ENCODE assay signal across 7 cellular contexts in the genomic region with DNA sequence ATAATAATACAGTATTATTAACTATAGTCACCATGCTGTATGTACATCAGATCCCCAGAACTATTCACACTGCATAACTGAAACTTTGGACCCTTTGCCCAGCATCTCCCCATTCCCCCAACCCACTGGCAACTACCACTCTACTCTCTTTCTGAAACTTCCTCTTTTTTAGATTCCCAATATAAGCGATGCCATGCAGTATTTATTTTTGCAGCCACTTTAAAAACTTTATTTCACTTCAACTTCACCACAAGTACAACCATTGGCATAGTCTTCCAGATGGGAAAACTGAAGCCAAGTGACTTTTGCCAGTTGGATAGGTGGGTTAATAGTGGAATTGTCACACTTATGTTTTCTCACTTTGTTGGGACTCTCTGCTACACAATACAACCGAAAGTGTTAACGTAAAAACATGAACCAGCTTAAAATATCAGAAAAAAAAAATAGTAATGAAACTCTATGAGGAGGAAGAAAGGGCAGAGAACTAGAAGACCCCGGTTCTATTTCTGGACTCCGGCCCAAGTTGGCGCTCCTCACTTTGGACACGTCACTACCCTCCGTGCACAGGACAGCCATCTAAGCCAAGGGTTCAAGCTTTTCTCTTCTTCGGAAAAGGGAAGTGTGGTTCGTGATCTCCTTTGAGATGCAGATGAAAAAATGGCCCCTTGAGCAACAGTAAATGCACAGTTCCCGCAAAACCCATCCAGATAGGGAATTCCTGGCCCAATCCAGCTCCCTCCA. TPM values are rescaled to one million over a fixed set of nuclear protein-coding genes. Genes with fewer than 3 reads are reported as not detected.
DNase-seq lines count a peak whose midpoint lies in the region; ATAC-seq, FAIRE-seq and TF ChIP-seq lines count a peak whose summit lies in the region.

No MANE protein-coding gene starts in this region.

- intact Hi-C loops in gastrocnemius medialis (cut with DNase I; ENCODE audit: low total_unique reads), result loop anchor here (2.0 kb wide), 1 partner anchor 70 kb away; no protein-coding TSS in a partner anchor

- in situ Hi-C loops in gastrocnemius medialis (cut with MboI; ENCODE audit: low sequenced_read_pairs in 4 of 4), result no loop called here

- H3K9me3 ChIP-seq in fibroblast of lung (ENCODE audit: control insufficient read depth, insufficient read depth, low read depth, low read length) (no peaks in the 10 kb centered on the region), gastrocnemius medialis (no peaks in the 10 kb centered on the region)

- ATAC-seq in HG03025 (IDR thresholded peaks at IDR 0.05; ENCODE audit: low FRiP score, unreplicated experiment) (peak; percentile 23), gastrocnemius medialis (no peak)

- no peak for FAIRE-seq in GM12892 (lab: Jason Lieb, UNC)

- H3K36me3 ChIP-seq in fibroblast of lung (ENCODE audit: control insufficient read depth, insufficient read depth, low read length) (peaks cover 3% of the 10 kb centered on the region), gastrocnemius medialis (no peaks in the 10 kb centered on the region)

- peak overlapping the region; percentile 85 for H3K4me2 ChIP-seq in fibroblast of lung (ENCODE audit: extremely low read depth, insufficient read depth, low read length)

- TF ChIP-seq POLR2A in GM12892 (IDR thresholded peaks at IDR 0.05; ENCODE audit: low read depth, low read length) (no peak), gastrocnemius medialis (IDR thresholded peaks at IDR 0.05) (no peak)

- peak overlapping the region; percentile 46 for H2AFZ ChIP-seq in fibroblast of lung (ENCODE audit: low read length)

- TF ChIP-seq CTCF in fibroblast of lung (conservative IDR thresholded peaks at IDR 0.05 in 1 of 2, IDR thresholded peaks at IDR 0.05 in 1 of 2; ENCODE audit: low read depth in 1 of 2, low read length in 2 of 2), result no peak
- TF ChIP-seq CTCF in gastrocnemius medialis (IDR thresholded peaks at IDR 0.05 in 4 of 5, conservative IDR thresholded peaks at IDR 0.05 in 1 of 5), result no peak

- peak; percentile 34 for DNase-seq in GM12892 (ENCODE audit: insufficient read length)
- peak; percentile 21 for DNase-seq in SKM-1 (lab: John Stamatoyannopoulos, UW; ENCODE audit: unreplicated experiment)
- peak in 1 of 2 donors; percentile 24 for DNase-seq in fibroblast of lung (ENCODE audit: low read depth in 2 of 2)
- DNase-seq in gastrocnemius medialis, result no peak
- no peak for DNase-seq in activated CD8-positive, alpha-beta memory T cell treated with anti-CD3 and anti-CD28 coated beads for 24 hours
- no peak for DNase-seq in putamen (ENCODE audit: low spot score)

- H3K4me3 ChIP-seq in fibroblast of lung (replicated peaks in 1 of 4; ENCODE audit: control extremely low read depth in 1 of 4, insufficient read depth in 1 of 4, low read depth in 3 of 4, low read length in 4 of 4), result peak overlapping the region; percentile 73 to 97 (median 90)
- H3K4me3 ChIP-seq in gastrocnemius medialis, result peak overlapping the region; percentile 58 to 73 (median 60)

- H3K4me1 ChIP-seq in fibroblast of lung (ENCODE audit: control insufficient read depth, extremely low read depth, insufficient read depth, low read length) (peaks cover 7% of the 10 kb centered on the region), gastrocnemius medialis (peaks cover 0 to 12% of the 10 kb centered on the region in 2 donors)

- H3K27me3 ChIP-seq in fibroblast of lung (ENCODE audit: control insufficient read depth, insufficient read depth, low read length) (no peaks in the 10 kb centered on the region), gastrocnemius medialis (no peaks in the 10 kb centered on the region)

- H3K27ac ChIP-seq in fibroblast of lung (ENCODE audit: insufficient read depth, low read length), result peak overlapping the region; percentile 75
- H3K27ac ChIP-seq in gastrocnemius medialis, result no peak overlapping the region

- H3K9ac ChIP-seq in fibroblast of lung (ENCODE audit: insufficient read depth, low read length), result peak overlapping the region; percentile 62

- peaks cover 25% of the 10 kb centered on the region for H3K79me2 ChIP-seq in fibroblast of lung (ENCODE audit: control insufficient read depth, insufficient read depth, low read length)

- no peaks in the 10 kb centered on the region for H4K20me1 ChIP-seq in fibroblast of lung (ENCODE audit: control insufficient read depth, extremely low read depth, insufficient read depth, low read length)

RNA-seq across cellular contexts. Expression of gene SHCBP1, which starts 0.7 kb away (rescaled TPM):
- 26.4 TPM for polyA plus RNA-seq in GM12892 (2012; ENCODE audit: missing spikeins)
- 1.3 and 7.3 TPM in 2 replicates for total RNA-seq in fibroblast of lung
- polyA plus RNA-seq in fibroblast of lung, result 13.0 and 52.0 TPM in 2 replicates
- 8.6 and 37.7 TPM in 2 replicates for polyA plus RNA-seq in fibroblast of lung (2012)
- 9.5 and 28.9 TPM in 2 replicates for polyA minus RNA-seq in fibroblast of lung (ENCODE audit: low replicate concordance)
- total RNA-seq in gastrocnemius medialis, result 1 to 10 TPM in 1 of 4 donors, under 1 TPM in 1, not detected in 2; 0.13 to 1.3 TPM

Comparison
In these comparisons a context has a peak if more than half of its experiments do, and no peak if none do; other contexts are left out.
1. DNase-seq: peak in GM12892 (single experiment) and SKM-1 (single experiment); none in gastrocnemius medialis (0 of 2), activated CD8-positive, alpha-beta memory T cell treated with anti-CD3 and anti-CD28 coated beads for 24 hours (single experiment) and putamen (single experiment).